Comparison of ENCODE assay signal across 17 cellular contexts in genomic region chr2:56287974-56288373, GRCh38.
DNase-seq lines count a peak whose midpoint lies in the region; ATAC-seq and TF ChIP-seq lines count a peak whose summit lies in the region.
"Had no signal": no experiment of that assay in that cellular context is flagged by ENCODE, and none has a peak within 500 bp of the region (broad histone marks: within the 10 kb centered on the region; RNA-seq: fewer than 3 reads in every experiment).

No MANE protein-coding gene starts in this region.

- ATAC-seq in left lung = peak; percentile 18
- ATAC-seq: A549; K562; natural killer cell; stimulated activated naive B cell treated with anti-CD40 and anti-IgM and Interleukin-4, amounts not matched to agents 10 μg/mL and 1 μg/mL and 100 μg/mL, for 72 hours had no signal

- DNase-seq in AG08395 (ENCODE audit: low spot score) (peak; percentile 44), HS-27A (ENCODE audit: low read depth) (peak; percentile 66), adipocyte (ENCODE audit: low read depth) (peak; percentile 28), left lung (no peak), GM19238 (ENCODE audit: insufficient read length, low spot score) (no peak), mesenteric fat pad (ENCODE audit: low spot score) (no peak), germinal center (ENCODE audit: low spot score) (no peak)
- DNase-seq in central memory CD4-positive, alpha-beta T cell = no peak
- DNase-seq: activated CD4-positive, alpha-beta T cell treated with anti-CD3 and anti-CD28 coated beads for 4 hours; activated gamma-delta T cell; aorta; CD4-positive, alpha-beta T cell; DMS79; natural killer cell; stimulated activated naive B cell treated with anti-CD40 and anti-IgM and Interleukin-4, amounts not matched to agents 10 μg/mL and 1 μg/mL and 100 μg/mL, for 72 hours had no signal

- peaks cover 3% of the 10 kb centered on the region for H3K9me3 ChIP-seq in adipocyte (ENCODE audit: control insufficient read depth, low read length)
- peaks cover 0 to 9% of the 10 kb centered on the region in 2 donors for H3K9me3 ChIP-seq in left lung
- H3K9me3 ChIP-seq: A549 had no signal

- H3K9ac ChIP-seq in adipocyte (ENCODE audit: low read length) = no peak overlapping the region

- H3K27ac ChIP-seq in left lung = no peak overlapping the region
- H3K27ac ChIP-seq: A549 had no signal

- H3K4me3 ChIP-seq in adipocyte (ENCODE audit: low read length) = no peak overlapping the region
- H3K4me3 ChIP-seq in left lung = no peak overlapping the region
- H3K4me3 ChIP-seq: A549, K562 had no signal

- no peaks in the 10 kb centered on the region for H3K27me3 ChIP-seq in adipocyte (replicated peaks; ENCODE audit: control insufficient read depth, insufficient read depth, low read length)
- H3K27me3 ChIP-seq in left lung = no peaks in the 10 kb centered on the region

- H3K36me3 ChIP-seq in adipocyte (ENCODE audit: control insufficient read depth, insufficient read depth, low read length, severe bottlenecking) (no peaks in the 10 kb centered on the region), left lung (no peaks in the 10 kb centered on the region)

- intact Hi-C loops in left lung (cut with DNase I) = loop anchor here in 1 of 2 donors (5.0 kb wide), 1 partner anchor 76 kb away; no protein-coding TSS in a partner anchor

- TF ChIP-seq CTCF in left lung (IDR thresholded peaks at IDR 0.05) = no peak

- H3K4me1 ChIP-seq in adipocyte (ENCODE audit: control insufficient read depth, insufficient read depth, low read length) = peaks cover 5% of the 10 kb centered on the region
- H3K4me1 ChIP-seq in left lung = no peaks in the 10 kb centered on the region
- H3K4me1 ChIP-seq: A549 had no signal

Comparison
In these comparisons a context has a peak if more than half of its experiments do, and no peak if none do; other contexts are left out.
1. DNase-seq: peak in AG08395 (single experiment), HS-27A (single experiment) and adipocyte (single experiment); none in left lung (0 of 2), GM19238 (single experiment), central memory CD4-positive, alpha-beta T cell (single experiment), mesenteric fat pad (single experiment) and germinal center (single experiment).